Comparison of ENCODE assay signal across 1 cellular context in the genomic region with DNA sequence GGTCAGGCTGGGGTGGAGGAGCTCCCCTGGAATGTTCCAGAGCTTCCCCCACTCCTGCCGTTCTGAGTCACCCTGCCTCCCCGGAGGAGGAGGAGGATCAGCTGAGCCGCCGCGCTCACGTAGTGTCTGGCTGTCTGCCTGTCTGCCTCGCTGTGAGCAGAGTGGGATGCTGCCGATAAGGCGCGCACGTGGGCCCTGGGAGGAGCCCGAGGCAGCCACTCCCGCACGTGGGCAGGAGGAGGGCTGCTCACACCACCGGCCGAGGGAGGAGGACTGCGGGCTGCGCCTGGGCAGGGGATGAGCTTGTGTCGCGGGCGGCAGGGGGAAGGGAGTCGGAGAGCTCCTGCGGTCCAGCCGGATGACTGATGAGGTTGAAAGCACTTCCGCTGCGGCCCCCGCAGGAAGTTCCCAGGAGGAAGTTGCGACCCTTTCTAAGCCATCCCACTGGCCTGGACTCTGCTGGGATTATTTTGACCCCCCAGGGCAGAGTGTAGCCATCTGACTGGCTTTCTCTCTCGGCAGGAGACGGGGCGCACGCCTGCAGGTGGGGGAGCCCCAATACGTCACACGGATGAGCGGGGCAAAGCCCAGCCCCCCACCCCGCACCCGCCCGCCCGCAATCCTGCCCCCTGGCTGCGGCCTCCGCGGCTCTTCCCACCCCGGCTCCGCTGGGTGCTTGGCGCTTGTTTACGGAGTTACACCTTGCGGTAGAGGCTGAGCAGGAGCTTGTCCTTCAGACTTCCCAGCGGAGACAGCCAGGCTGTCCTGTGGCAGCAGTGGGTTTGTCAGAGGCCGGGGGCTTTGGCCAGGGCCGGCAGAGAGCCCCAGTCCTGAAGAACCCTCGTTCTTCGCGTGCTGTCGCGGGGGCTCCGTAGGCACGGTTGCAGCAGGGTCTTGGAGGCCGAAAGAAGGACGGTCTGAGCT.
A peak's percentile ranks its signal among the peaks of the same experiment; 100 is the strongest.
TF ChIP-seq lines count a peak whose summit lies in the region.

No MANE protein-coding gene starts in this region.

TF ChIP-seq in WTC11, 78 proteins besides CTCF, POLR2A, EP300 and RAD21 (continued from another document):
- TF ChIP-seq, protein P1, sequence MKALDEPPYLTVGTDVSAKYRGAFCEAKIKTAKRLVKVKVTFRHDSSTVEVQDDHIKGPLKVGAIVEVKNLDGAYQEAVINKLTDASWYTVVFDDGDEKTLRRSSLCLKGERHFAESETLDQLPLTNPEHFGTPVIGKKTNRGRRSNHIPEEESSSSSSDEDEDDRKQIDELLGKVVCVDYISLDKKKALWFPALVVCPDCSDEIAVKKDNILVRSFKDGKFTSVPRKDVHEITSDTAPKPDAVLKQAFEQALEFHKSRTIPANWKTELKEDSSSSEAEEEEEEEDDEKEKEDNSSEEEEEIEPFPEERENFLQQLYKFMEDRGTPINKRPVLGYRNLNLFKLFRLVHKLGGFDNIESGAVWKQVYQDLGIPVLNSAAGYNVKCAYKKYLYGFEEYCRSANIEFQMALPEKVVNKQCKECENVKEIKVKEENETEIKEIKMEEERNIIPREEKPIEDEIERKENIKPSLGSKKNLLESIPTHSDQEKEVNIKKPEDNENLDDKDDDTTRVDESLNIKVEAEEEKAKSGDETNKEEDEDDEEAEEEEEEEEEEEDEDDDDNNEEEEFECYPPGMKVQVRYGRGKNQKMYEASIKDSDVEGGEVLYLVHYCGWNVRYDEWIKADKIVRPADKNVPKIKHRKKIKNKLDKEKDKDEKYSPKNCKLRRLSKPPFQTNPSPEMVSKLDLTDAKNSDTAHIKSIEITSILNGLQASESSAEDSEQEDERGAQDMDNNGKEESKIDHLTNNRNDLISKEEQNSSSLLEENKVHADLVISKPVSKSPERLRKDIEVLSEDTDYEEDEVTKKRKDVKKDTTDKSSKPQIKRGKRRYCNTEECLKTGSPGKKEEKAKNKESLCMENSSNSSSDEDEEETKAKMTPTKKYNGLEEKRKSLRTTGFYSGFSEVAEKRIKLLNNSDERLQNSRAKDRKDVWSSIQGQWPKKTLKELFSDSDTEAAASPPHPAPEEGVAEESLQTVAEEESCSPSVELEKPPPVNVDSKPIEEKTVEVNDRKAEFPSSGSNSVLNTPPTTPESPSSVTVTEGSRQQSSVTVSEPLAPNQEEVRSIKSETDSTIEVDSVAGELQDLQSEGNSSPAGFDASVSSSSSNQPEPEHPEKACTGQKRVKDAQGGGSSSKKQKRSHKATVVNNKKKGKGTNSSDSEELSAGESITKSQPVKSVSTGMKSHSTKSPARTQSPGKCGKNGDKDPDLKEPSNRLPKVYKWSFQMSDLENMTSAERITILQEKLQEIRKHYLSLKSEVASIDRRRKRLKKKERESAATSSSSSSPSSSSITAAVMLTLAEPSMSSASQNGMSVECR (CRISPR knock-in tag; IDR thresholded peaks at IDR 0.05; ENCODE audit: borderline replicate concordance) = peak; percentile 69; the same call in 1 of the 2 replicates
- TF ChIP-seq ZNF121 (CRISPR knock-in tag; IDR thresholded peaks at IDR 0.05) = 0 out of 2 replicates have a peak, but pooled peaks have one; percentile 23
- TF ChIP-seq SMAD4 (CRISPR knock-in tag; IDR thresholded peaks at IDR 0.05) = no peak
- TF ChIP-seq CBFB (CRISPR knock-in tag; IDR thresholded peaks at IDR 0.05; ENCODE audit: low read depth) = no peak
- no peak for TF ChIP-seq PRRX2 (CRISPR knock-in tag; IDR thresholded peaks at IDR 0.05)
- peak; percentile 77; the same call in 1 of the 2 replicates for TF ChIP-seq FOXP1 (CRISPR knock-in tag; IDR thresholded peaks at IDR 0.05; ENCODE audit: borderline replicate concordance)
- TF ChIP-seq, protein P2, sequence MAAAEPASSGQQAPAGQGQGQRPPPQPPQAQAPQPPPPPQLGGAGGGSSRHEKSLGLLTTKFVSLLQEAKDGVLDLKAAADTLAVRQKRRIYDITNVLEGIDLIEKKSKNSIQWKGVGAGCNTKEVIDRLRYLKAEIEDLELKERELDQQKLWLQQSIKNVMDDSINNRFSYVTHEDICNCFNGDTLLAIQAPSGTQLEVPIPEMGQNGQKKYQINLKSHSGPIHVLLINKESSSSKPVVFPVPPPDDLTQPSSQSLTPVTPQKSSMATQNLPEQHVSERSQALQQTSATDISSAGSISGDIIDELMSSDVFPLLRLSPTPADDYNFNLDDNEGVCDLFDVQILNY (CRISPR knock-in tag; IDR thresholded peaks at IDR 0.05) = no peak
- TF ChIP-seq GABPB1 (CRISPR knock-in tag; IDR thresholded peaks at IDR 0.05) = peak; percentile 81
- TF ChIP-seq, protein P3, sequence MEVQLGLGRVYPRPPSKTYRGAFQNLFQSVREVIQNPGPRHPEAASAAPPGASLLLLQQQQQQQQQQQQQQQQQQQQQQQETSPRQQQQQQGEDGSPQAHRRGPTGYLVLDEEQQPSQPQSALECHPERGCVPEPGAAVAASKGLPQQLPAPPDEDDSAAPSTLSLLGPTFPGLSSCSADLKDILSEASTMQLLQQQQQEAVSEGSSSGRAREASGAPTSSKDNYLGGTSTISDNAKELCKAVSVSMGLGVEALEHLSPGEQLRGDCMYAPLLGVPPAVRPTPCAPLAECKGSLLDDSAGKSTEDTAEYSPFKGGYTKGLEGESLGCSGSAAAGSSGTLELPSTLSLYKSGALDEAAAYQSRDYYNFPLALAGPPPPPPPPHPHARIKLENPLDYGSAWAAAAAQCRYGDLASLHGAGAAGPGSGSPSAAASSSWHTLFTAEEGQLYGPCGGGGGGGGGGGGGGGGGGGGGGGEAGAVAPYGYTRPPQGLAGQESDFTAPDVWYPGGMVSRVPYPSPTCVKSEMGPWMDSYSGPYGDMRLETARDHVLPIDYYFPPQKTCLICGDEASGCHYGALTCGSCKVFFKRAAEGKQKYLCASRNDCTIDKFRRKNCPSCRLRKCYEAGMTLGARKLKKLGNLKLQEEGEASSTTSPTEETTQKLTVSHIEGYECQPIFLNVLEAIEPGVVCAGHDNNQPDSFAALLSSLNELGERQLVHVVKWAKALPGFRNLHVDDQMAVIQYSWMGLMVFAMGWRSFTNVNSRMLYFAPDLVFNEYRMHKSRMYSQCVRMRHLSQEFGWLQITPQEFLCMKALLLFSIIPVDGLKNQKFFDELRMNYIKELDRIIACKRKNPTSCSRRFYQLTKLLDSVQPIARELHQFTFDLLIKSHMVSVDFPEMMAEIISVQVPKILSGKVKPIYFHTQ (CRISPR knock-in tag; IDR thresholded peaks at IDR 0.05) = no peak
- TF ChIP-seq, protein P4, sequence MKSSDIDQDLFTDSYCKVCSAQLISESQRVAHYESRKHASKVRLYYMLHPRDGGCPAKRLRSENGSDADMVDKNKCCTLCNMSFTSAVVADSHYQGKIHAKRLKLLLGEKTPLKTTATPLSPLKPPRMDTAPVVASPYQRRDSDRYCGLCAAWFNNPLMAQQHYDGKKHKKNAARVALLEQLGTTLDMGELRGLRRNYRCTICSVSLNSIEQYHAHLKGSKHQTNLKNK (CRISPR knock-in tag; IDR thresholded peaks at IDR 0.05) = no peak
- no peak for TF ChIP-seq RORB (CRISPR knock-in tag; IDR thresholded peaks at IDR 0.05)
- TF ChIP-seq, protein P5, sequence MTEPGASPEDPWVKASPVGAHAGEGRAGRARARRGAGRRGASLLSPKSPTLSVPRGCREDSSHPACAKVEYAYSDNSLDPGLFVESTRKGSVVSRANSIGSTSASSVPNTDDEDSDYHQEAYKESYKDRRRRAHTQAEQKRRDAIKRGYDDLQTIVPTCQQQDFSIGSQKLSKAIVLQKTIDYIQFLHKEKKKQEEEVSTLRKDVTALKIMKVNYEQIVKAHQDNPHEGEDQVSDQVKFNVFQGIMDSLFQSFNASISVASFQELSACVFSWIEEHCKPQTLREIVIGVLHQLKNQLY (CRISPR knock-in tag; IDR thresholded peaks at IDR 0.05) = no peak
- TF ChIP-seq, protein P6, sequence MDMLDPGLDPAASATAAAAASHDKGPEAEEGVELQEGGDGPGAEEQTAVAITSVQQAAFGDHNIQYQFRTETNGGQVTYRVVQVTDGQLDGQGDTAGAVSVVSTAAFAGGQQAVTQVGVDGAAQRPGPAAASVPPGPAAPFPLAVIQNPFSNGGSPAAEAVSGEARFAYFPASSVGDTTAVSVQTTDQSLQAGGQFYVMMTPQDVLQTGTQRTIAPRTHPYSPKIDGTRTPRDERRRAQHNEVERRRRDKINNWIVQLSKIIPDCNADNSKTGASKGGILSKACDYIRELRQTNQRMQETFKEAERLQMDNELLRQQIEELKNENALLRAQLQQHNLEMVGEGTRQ (CRISPR knock-in tag; IDR thresholded peaks at IDR 0.05) = peak; percentile 25; the same call in 1 of the 2 replicates
